Comparison of ENCODE assay signal across 8 cellular contexts in genomic region chr19:16749326-16749725, GRCh38. TPM values are rescaled to one million over a fixed set of nuclear protein-coding genes. Genes with fewer than 3 reads are reported as not detected.
"Had no signal": no experiment of that assay in that cellular context is flagged by ENCODE, and none has a peak within 500 bp of the region (broad histone marks: within the 10 kb centered on the region; RNA-seq: fewer than 3 reads in every experiment).

No MANE protein-coding gene starts in this region.

- H3K27ac ChIP-seq: HL-60, KMS-11 had no signal

- H3K4me2 ChIP-seq: KMS-11 had no signal

- H3K9ac ChIP-seq: KMS-11 had no signal

- H3K4me3 ChIP-seq: K562 had no signal

- ATAC-seq: HepG2, K562 had no signal

- DNase-seq: KBM-7, KG1 had no signal

RNA-seq across cellular contexts. Expression of gene NWD1, which starts 29.7 kb away (rescaled TPM):
- total RNA-seq: HepG2, HT1080 had no signal
- polyA plus RNA-seq: HepG2, IgD-negative memory B cell had no signal
